13 cellular contexts compared by ENCODE assay signal in genomic region chr17:47265983-47266541, GRCh38. TPM values are rescaled to one million over a fixed set of nuclear protein-coding genes. Genes with fewer than 3 reads are reported as not detected.
DNase-seq lines count a peak whose midpoint lies in the region; ATAC-seq and TF ChIP-seq lines count a peak whose summit lies in the region.
"Had no signal": no experiment of that assay in that cellular context is flagged by ENCODE, and none has a peak within 500 bp of the region (broad histone marks: within the 10 kb centered on the region; RNA-seq: fewer than 3 reads in every experiment).

No MANE protein-coding gene starts in this region.

- no peak overlapping the region for H2BK120ac ChIP-seq in mesenchymal stem cell (ENCODE audit: low read depth, low read length)

- H3K36me3 ChIP-seq in Karpas-422 (ENCODE audit: insufficient read depth, low read length): no peaks in the 10 kb centered on the region
- H3K36me3 ChIP-seq in mammary epithelial cell (ENCODE audit: insufficient read depth, low read length): no peaks in the 10 kb centered on the region
- peaks cover 14 to 29% of the 10 kb centered on the region in 2 experiments for H3K36me3 ChIP-seq in mesenchymal stem cell (ENCODE audit: control insufficient read depth in 1 of 2, insufficient read depth in 2 of 2, low read depth in 1 of 2, low read length in 2 of 2)

- H3K79me1 ChIP-seq in mesenchymal stem cell (replicated peaks; ENCODE audit: low read length, poor library complexity, severe bottlenecking): peaks cover 12% of the 10 kb centered on the region

- H3K14ac ChIP-seq in mesenchymal stem cell (ENCODE audit: low read length in 2 of 2): no peak overlapping the region

- no peak overlapping the region for H3K23ac ChIP-seq in mesenchymal stem cell (ENCODE audit: low read length in 2 of 2)

- H3K9me3 ChIP-seq in Karpas-422 (ENCODE audit: low read length) (no peaks in the 10 kb centered on the region; the same call in 1 of the 2 replicates), mammary epithelial cell (replicated peaks; ENCODE audit: insufficient read depth, low read length) (no peaks in the 10 kb centered on the region), mesenchymal stem cell (ENCODE audit: control insufficient read depth, low read length) (no peaks in the 10 kb centered on the region)

- H3K4me3 ChIP-seq in Karpas-422 (ENCODE audit: low read length): no peak overlapping the region
- no peak overlapping the region for H3K4me3 ChIP-seq in mammary epithelial cell (replicated peaks in 1 of 3; ENCODE audit: insufficient read depth in 1 of 3, low read depth in 2 of 3, low read length in 3 of 3)
- peak overlapping the region in 1 of 2 experiments; percentile 5 for H3K4me3 ChIP-seq in mesenchymal stem cell (ENCODE audit: insufficient read depth in 1 of 2, low read depth in 1 of 2, low read length in 2 of 2)

- DNase-seq in ACHN (peak; percentile 58), Karpas-422 (peak; percentile 49), mammary epithelial cell (peak; percentile 69), mesenchymal stem cell (peak; percentile 59), epidermal melanocyte (ENCODE audit: insufficient read length, low spot score) (no peak)
- DNase-seq: activated effector memory CD4-positive, alpha-beta T cell treated with anti-CD3 and anti-CD28 coated beads, Interleukin-2, amount 50 U/mL, for 16 hours; CD4-positive, CD25-positive, alpha-beta regulatory T cell; NCI-H524; stimulated activated CD4-positive, alpha-beta T cell treated with anti-CD3 and anti-CD28 coated beads, Interleukin-4, amount 100 ng/mL, for 1 hour had no signal

- peak overlapping the region; percentile 54 for H2BK5ac ChIP-seq in mesenchymal stem cell (ENCODE audit: low read depth, low read length, poor library complexity, severe bottlenecking)

- peak overlapping the region in 1 of 2 experiments; percentile 37 for H3K18ac ChIP-seq in mesenchymal stem cell (ENCODE audit: low read depth in 1 of 2, low read length in 2 of 2)

- in situ Hi-C loops in ACHN (cut with HindIII; ENCODE audit: low pct_ligation_motif_present, low pct_unique_long_range_greater_than_20kb, low sequenced_read_pairs): no loop called here
- in situ Hi-C loops in mammary epithelial cell (cut with MboI; ENCODE audit: low sequenced_read_pairs in 2 of 2): no loop called here

- H3K4me2 ChIP-seq in Karpas-422 (ENCODE audit: low read depth, low read length, poor library complexity, severe bottlenecking): no peak overlapping the region
- H3K4me2 ChIP-seq in mammary epithelial cell (ENCODE audit: insufficient read depth, low read depth, low read length): no peak overlapping the region
- no peak overlapping the region for H3K4me2 ChIP-seq in mesenchymal stem cell (ENCODE audit: low read length, poor library complexity, severe bottlenecking)

- ATAC-seq in HG02798 (IDR thresholded peaks at IDR 0.05; ENCODE audit: poor library complexity, unreplicated experiment) (no peak), HG03378 (IDR thresholded peaks at IDR 0.05; ENCODE audit: unreplicated experiment) (no peak), GM21447 (IDR thresholded peaks at IDR 0.05; ENCODE audit: unreplicated experiment) (no peak)

- peak overlapping the region; percentile 94 for H2AK5ac ChIP-seq in mesenchymal stem cell (ENCODE audit: low read length, severe bottlenecking)

- H3K4me1 ChIP-seq in Karpas-422 (ENCODE audit: low read length) (peaks cover 12% of the 10 kb centered on the region), mammary epithelial cell (ENCODE audit: insufficient read depth, low read length) (peaks cover 19% of the 10 kb centered on the region), mesenchymal stem cell (ENCODE audit: control insufficient read depth, insufficient read depth, low read depth, low read length) (peaks cover 12% of the 10 kb centered on the region)

- H2BK12ac ChIP-seq in mesenchymal stem cell (ENCODE audit: low read length in 2 of 2): peak overlapping the region in 1 of 2 experiments; percentile 60

- BruUV-seq in mammary epithelial cell (replicated peaks; lab: Mats Ljungman, UMichigan): no TSS peak

- CTCF ChIA-PET in mammary epithelial cell (lab: Charles Lee; ENCODE audit: low non-redundant PET): no interaction called here

- no peak overlapping the region for H2BK15ac ChIP-seq in mesenchymal stem cell (ENCODE audit: low read depth, poor library complexity, severe bottlenecking)

- no peaks in the 10 kb centered on the region for H4K20me1 ChIP-seq in Karpas-422 (ENCODE audit: insufficient read depth, low read depth, low read length)
- no peaks in the 10 kb centered on the region for H4K20me1 ChIP-seq in mammary epithelial cell (ENCODE audit: insufficient read depth, low read length)

- H2AFZ ChIP-seq in Karpas-422 (ENCODE audit: low read length) (no peak overlapping the region), mammary epithelial cell (ENCODE audit: low read depth, low read length) (no peak overlapping the region), mesenchymal stem cell (ENCODE audit: low read depth, low read length) (no peak overlapping the region)

- H3K79me2 ChIP-seq in Karpas-422 (ENCODE audit: low read length) (no peaks in the 10 kb centered on the region), mammary epithelial cell (ENCODE audit: insufficient read depth, low read length) (no peaks in the 10 kb centered on the region)

- WGBS in mammary epithelial cell (ENCODE audit: low coverage, missing lambda C conversion rate): 86% methylated on average over 2 of the region's 2 CpGs
- 61% methylated on average over 2 of the region's 2 CpGs for WGBS in mesenchymal stem cell

- intact Hi-C loops in mammary epithelial cell (cut with micrococcal nuclease): no loop called here

- H3K9me2 ChIP-seq in Karpas-422 (replicated peaks; ENCODE audit: insufficient read depth, low read length): no peaks in the 10 kb centered on the region

- peak overlapping the region; percentile 65 for H4K91ac ChIP-seq in mesenchymal stem cell (ENCODE audit: low read length)

- dilution Hi-C loops in mammary epithelial cell (cut with HindIII; ENCODE audit: low sequenced_read_pairs): no loop called here

- H3K27ac ChIP-seq in Karpas-422 (ENCODE audit: low read length): no peak overlapping the region
- no peak overlapping the region for H3K27ac ChIP-seq in mammary epithelial cell (ENCODE audit: insufficient read depth, low read depth, low read length)
- H3K27ac ChIP-seq in mesenchymal stem cell (ENCODE audit: low read length, poor library complexity, severe bottlenecking): peak overlapping the region; percentile 97

- peak overlapping the region; percentile 45 for H4K8ac ChIP-seq in mesenchymal stem cell (ENCODE audit: low read length)

- H3K27me3 ChIP-seq in Karpas-422 (ENCODE audit: low read length) (no peaks in the 10 kb centered on the region), mammary epithelial cell (ENCODE audit: insufficient read depth, low read length) (no peaks in the 10 kb centered on the region), mesenchymal stem cell (ENCODE audit: control insufficient read depth in 1 of 2, insufficient read depth in 1 of 2, low read length in 2 of 2) (no peaks in the 10 kb centered on the region)

- no peak overlapping the region for H3K4ac ChIP-seq in mesenchymal stem cell (ENCODE audit: low read depth in 1 of 2, low read length in 2 of 2)

- H3K9ac ChIP-seq in Karpas-422 (ENCODE audit: low read length): no peak overlapping the region
- H3K9ac ChIP-seq in mammary epithelial cell (ENCODE audit: insufficient read depth, low read length): no peak overlapping the region
- peak overlapping the region; percentile 82 for H3K9ac ChIP-seq in mesenchymal stem cell (ENCODE audit: low read length)

- no peak for TF ChIP-seq CTCF in mammary epithelial cell (conservative IDR thresholded peaks at IDR 0.05 in 1 of 2, IDR thresholded peaks at IDR 0.05 in 1 of 2; ENCODE audit: extremely low read depth in 1 of 2, insufficient read depth in 1 of 2, low read depth in 1 of 2, low read length in 2 of 2)

RNA-seq across cellular contexts. Expression of gene ITGB3, which starts 12.4 kb away (rescaled TPM):
- total RNA-seq in Karpas-422 (2014; rRNA removed; shearing (Covaris generic); ENCODE audit: low replicate concordance): 16.4 and 19.6 TPM in 2 replicates
- total RNA-seq in mammary epithelial cell: 10 to 100 TPM in 1 of 2 donors, 1 to 10 TPM in 1; 1.3 to 28.7 TPM
- 0.20 TPM for polyA plus RNA-seq in mammary epithelial cell
- polyA minus RNA-seq in mammary epithelial cell: not detected
- 11.3 TPM for polyA plus RNA-seq in mesenchymal stem cell (2013, experiment 1 of 2)
- 11.3 TPM for polyA plus RNA-seq in mesenchymal stem cell (2013, experiment 2 of 2)

RNA-seq across cellular contexts. Expression of gene MYL4, which starts 56.9 kb away (rescaled TPM):
- 3.7 and 6.0 TPM in 2 replicates for total RNA-seq in Karpas-422 (2014; rRNA removed; shearing (Covaris generic); ENCODE audit: low replicate concordance)
- total RNA-seq in mammary epithelial cell: not detected
- polyA plus RNA-seq in mammary epithelial cell: not detected
- not detected for polyA minus RNA-seq in mammary epithelial cell
- polyA plus RNA-seq in mesenchymal stem cell (2013, experiment 1 of 2): 0.22 TPM
- 0.14 TPM for polyA plus RNA-seq in mesenchymal stem cell (2013, experiment 2 of 2)
- total RNA-seq: CD4-positive, CD25-positive, alpha-beta regulatory T cell; H1 had no signal
- polyA plus RNA-seq: CD4-positive, CD25-positive, alpha-beta regulatory T cell had no signal

RNA-seq across cellular contexts. Expression of gene EFCAB13, which starts 57.7 kb away (rescaled TPM):
- 0.58 and 1.0 TPM in 2 replicates for total RNA-seq in Karpas-422 (2014; rRNA removed; shearing (Covaris generic); ENCODE audit: low replicate concordance)
- 1 to 10 TPM; 4.6 to 4.7 TPM for total RNA-seq in mammary epithelial cell
- 0.05 TPM for polyA plus RNA-seq in mammary epithelial cell
- not detected for polyA minus RNA-seq in mammary epithelial cell
- polyA plus RNA-seq in mesenchymal stem cell (2013, experiment 1 of 2): 1.2 TPM
- 1.2 TPM for polyA plus RNA-seq in mesenchymal stem cell (2013, experiment 2 of 2)
